ENCODE assay signal across 1 cellular context in the genomic region with DNA sequence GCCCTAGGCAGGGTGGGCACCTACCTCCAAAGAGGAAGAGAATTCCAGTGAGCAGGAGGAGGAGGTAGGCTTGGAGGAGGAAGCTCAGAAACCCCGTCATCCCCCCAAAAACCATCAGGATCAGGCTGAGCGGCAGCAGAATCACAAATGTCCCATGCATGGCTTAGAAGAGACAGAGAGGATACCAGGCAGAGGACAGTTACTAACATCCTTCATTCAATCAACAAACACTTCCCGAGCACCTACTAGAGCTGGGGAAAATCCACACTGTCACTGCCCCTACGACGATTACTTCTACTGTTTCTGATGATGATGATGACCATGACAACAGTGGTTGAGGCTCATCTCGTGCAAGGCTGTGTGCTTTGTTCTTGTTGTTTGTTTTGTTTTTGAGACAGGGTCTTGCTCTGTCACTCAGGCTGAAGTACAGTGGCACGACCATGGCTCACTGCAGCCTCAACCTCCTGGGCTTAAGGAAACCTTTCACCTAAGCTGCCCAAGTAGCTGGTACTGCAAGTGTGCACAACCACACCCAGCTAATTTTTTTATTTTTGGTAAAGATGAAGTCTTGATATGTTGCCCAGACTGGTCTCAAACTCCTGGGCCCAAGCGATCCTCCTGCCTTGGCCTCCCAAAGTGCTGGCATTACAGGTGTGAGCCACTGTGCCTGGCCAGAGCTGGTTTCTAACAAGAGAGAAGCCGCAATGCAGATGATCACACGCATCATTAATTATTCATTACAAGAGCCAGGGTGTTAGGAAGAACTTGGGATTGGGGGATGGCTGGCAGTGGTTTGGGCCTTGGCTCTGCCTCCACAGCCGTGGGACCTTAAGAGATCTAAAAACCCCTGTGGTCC.
TF ChIP-seq lines count a peak whose summit lies in the region.

No MANE protein-coding gene starts in this region.

TF ChIP-seq in K562, 482 proteins besides CTCF, POLR2A, EP300 and RAD21:
- no peak for TF ChIP-seq ZBTB26 (CRISPR knock-in tag; IDR thresholded peaks at IDR 0.05)
- TF ChIP-seq SMARCB1 (IDR thresholded peaks at IDR 0.05; ENCODE audit: insufficient read length, low read depth): no peak
- no peak for TF ChIP-seq PHTF2 (CRISPR knock-in tag; IDR thresholded peaks at IDR 0.05)
- TF ChIP-seq TEAD4 (IDR thresholded peaks at IDR 0.05; ENCODE audit: low read length): no peak
- TF ChIP-seq TEAD4 (CRISPR knock-in tag; IDR thresholded peaks at IDR 0.05; ENCODE audit: borderline replicate concordance): no peak
- TF ChIP-seq MCM2 (IDR thresholded peaks at IDR 0.05; ENCODE audit: low read depth): no peak
- TF ChIP-seq, protein P1, sequence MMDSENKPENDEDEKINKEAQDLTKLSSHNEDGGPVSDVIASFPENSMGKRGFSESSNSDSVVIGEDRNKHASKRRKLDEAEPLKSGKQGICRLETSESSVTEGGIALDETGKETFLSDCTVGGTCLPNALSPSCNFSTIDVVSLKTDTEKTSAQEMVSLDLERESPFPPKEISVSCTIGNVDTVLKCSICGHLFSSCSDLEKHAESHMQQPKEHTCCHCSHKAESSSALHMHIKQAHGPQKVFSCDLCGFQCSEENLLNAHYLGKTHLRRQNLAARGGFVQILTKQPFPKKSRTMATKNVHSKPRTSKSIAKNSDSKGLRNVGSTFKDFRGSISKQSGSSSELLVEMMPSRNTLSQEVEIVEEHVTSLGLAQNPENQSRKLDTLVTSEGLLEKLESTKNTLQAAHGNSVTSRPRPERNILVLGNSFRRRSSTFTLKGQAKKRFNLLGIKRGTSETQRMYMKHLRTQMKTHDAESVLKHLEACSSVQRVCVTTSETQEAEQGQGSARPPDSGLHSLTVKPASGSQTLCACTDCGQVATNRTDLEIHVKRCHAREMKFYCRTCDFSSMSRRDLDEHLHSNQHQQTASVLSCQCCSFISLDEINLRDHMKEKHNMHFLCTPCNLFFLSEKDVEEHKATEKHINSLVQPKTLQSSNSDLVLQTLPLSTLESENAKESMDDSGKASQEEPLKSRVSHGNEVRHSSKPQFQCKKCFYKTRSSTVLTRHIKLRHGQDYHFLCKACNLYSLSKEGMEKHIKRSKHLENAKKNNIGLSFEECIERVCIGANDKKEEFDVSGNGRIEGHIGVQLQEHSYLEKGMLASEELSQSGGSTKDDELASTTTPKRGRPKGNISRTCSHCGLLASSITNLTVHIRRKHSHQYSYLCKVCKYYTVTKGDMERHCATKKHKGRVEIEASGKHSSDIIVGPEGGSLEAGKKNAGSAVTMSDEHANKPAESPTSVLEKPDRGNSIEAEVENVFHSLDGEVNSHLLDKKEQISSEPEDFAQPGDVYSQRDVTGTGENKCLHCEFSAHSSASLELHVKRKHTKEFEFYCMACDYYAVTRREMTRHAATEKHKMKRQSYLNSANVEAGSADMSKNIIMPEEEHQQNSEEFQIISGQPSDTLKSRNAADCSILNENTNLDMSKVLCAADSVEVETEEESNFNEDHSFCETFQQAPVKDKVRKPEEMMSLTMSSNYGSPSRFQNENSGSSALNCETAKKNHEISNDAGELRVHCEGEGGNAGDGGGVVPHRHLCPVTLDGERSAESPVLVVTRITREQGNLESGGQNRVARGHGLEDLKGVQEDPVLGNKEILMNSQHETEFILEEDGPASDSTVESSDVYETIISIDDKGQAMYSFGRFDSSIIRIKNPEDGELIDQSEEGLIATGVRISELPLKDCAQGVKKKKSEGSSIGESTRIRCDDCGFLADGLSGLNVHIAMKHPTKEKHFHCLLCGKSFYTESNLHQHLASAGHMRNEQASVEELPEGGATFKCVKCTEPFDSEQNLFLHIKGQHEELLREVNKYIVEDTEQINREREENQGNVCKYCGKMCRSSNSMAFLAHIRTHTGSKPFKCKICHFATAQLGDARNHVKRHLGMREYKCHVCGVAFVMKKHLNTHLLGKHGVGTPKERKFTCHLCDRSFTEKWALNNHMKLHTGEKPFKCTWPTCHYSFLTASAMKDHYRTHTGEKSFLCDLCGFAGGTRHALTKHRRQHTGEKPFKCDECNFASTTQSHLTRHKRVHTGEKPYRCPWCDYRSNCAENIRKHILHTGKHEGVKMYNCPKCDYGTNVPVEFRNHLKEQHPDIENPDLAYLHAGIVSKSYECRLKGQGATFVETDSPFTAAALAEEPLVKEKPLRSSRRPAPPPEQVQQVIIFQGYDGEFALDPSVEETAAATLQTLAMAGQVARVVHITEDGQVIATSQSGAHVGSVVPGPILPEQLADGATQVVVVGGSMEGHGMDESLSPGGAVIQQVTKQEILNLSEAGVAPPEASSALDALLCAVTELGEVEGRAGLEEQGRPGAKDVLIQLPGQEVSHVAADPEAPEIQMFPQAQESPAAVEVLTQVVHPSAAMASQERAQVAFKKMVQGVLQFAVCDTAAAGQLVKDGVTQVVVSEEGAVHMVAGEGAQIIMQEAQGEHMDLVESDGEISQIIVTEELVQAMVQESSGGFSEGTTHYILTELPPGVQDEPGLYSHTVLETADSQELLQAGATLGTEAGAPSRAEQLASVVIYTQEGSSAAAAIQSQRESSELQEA (IDR thresholded peaks at IDR 0.05; ENCODE audit: low read depth): no peak
- no peak for TF ChIP-seq ZNF277 (CRISPR knock-in tag; IDR thresholded peaks at IDR 0.05; ENCODE audit: borderline replicate concordance)
- no peak for TF ChIP-seq ZNF12 (CRISPR knock-in tag; IDR thresholded peaks at IDR 0.05)
- no peak for TF ChIP-seq ZNF354B (CRISPR knock-in tag; IDR thresholded peaks at IDR 0.05)
- TF ChIP-seq SRSF1 (IDR thresholded peaks at IDR 0.05; ENCODE audit: low read depth, low read length): no peak
- TF ChIP-seq U2AF1 (optimal IDR thresholded peaks at IDR 0.05; ENCODE audit: low read depth, low read length): no peak
- no peak for TF ChIP-seq ZNF655 (CRISPR knock-in tag; IDR thresholded peaks at IDR 0.05)
- no peak for TF ChIP-seq ZSCAN29 (IDR thresholded peaks at IDR 0.05)
- no peak for TF ChIP-seq EGR1 (conservative IDR thresholded peaks at IDR 0.05)
- TF ChIP-seq ZNF609 (CRISPR knock-in tag; IDR thresholded peaks at IDR 0.05; ENCODE audit: borderline replicate concordance): no peak
- TF ChIP-seq, protein P2, sequence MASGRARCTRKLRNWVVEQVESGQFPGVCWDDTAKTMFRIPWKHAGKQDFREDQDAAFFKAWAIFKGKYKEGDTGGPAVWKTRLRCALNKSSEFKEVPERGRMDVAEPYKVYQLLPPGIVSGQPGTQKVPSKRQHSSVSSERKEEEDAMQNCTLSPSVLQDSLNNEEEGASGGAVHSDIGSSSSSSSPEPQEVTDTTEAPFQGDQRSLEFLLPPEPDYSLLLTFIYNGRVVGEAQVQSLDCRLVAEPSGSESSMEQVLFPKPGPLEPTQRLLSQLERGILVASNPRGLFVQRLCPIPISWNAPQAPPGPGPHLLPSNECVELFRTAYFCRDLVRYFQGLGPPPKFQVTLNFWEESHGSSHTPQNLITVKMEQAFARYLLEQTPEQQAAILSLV (tag; IDR thresholded peaks at IDR 0.05): no peak
- TF ChIP-seq DIDO1 (tag; IDR thresholded peaks at IDR 0.05; ENCODE audit: low read depth): no peak
- TF ChIP-seq SMARCC2 (IDR thresholded peaks at IDR 0.05; ENCODE audit: low read depth): no peak
- TF ChIP-seq C11orf30 (IDR thresholded peaks at IDR 0.05; ENCODE audit: low read depth): no peak
